ENCODE assay signal across 1 cellular context in genomic region chr6:43181942-43182860, GRCh38.
TF ChIP-seq lines count a peak whose summit lies in the region.

Gene CUL9 (plus strand): TSS chr6:43182196. CDS start chr6:43184311, 2,115 bp downstream.

TF ChIP-seq in K562, 482 proteins besides CTCF, POLR2A, EP300 and RAD21 (continued from another document and continues in another):
- TF ChIP-seq MAX (CRISPR knock-in tag; IDR thresholded peaks at IDR 0.05) (peak; percentile 99), AFF4 (CRISPR knock-in tag; IDR thresholded peaks at IDR 0.05) (peak; percentile 74), HMG20B (CRISPR knock-in tag; IDR thresholded peaks at IDR 0.05) (no peak), RERE (CRISPR knock-in tag; IDR thresholded peaks at IDR 0.05; ENCODE audit: borderline replicate concordance) (peak; percentile 95; the same call in 1 of the 2 replicates), ZNF395 (CRISPR knock-in tag; IDR thresholded peaks at IDR 0.05) (peak; percentile 5; the same call in 1 of the 2 replicates), ZBTB49 (CRISPR knock-in tag; IDR thresholded peaks at IDR 0.05; ENCODE audit: borderline replicate concordance) (0 out of 2 replicates have a peak, but pooled peaks have one; percentile 55), TGIF2 (CRISPR knock-in tag; IDR thresholded peaks at IDR 0.05) (no peak), POLR2G (IDR thresholded peaks at IDR 0.05; ENCODE audit: low read depth, low read length) (peak; percentile 97), ZNF764 (CRISPR knock-in tag; IDR thresholded peaks at IDR 0.05; ENCODE audit: low read depth) (no peak), TAF15 (IDR thresholded peaks at IDR 0.05; ENCODE audit: low read depth, low read length) (no peak), ETV6 (IDR thresholded peaks at IDR 0.05; ENCODE audit: borderline replicate concordance in 1 of 2, low read depth in 2 of 2, low read length in 1 of 2) (no peak), ETV6 (CRISPR knock-in tag; IDR thresholded peaks at IDR 0.05; ENCODE audit: borderline replicate concordance) (peak; percentile 95; the same call in 1 of the 2 replicates), ZFP91 (CRISPR knock-in tag; IDR thresholded peaks at IDR 0.05) (peak; percentile 81), CEBPB (tag; IDR thresholded peaks at IDR 0.05) (no peak), CTBP1 (IDR thresholded peaks at IDR 0.05; ENCODE audit: borderline replicate concordance) (peak; percentile 84; the same call in 1 of the 2 replicates), E2F8 (IDR thresholded peaks at IDR 0.05; ENCODE audit: low read depth, partially characterized antibody) (peak; percentile 80), E4F1 (CRISPR knock-in tag; IDR thresholded peaks at IDR 0.05; ENCODE audit: borderline replicate concordance) (no peak), SMARCA5 (IDR thresholded peaks at IDR 0.05) (0 out of 2 replicates have a peak, but pooled peaks have one; percentile 83), MBD2 (IDR thresholded peaks at IDR 0.05; ENCODE audit: borderline replicate concordance, low read depth) (peak; percentile 69; the same call in 1 of the 2 replicates), NFE2 (IDR thresholded peaks at IDR 0.05; ENCODE audit: low read depth) (no peak), PTRF (tag; IDR thresholded peaks at IDR 0.05) (no peak), SLC30A9 (CRISPR knock-in tag; IDR thresholded peaks at IDR 0.05) (no peak), BRD4 (IDR thresholded peaks at IDR 0.05) (0 out of 2 replicates have a peak, but pooled peaks have one; percentile 10), PATZ1 (CRISPR knock-in tag; IDR thresholded peaks at IDR 0.05; ENCODE audit: borderline replicate concordance) (no peak), HDAC2 (IDR thresholded peaks at IDR 0.05) (peak; percentile 50), MED1 (CRISPR knock-in tag; IDR thresholded peaks at IDR 0.05; ENCODE audit: borderline replicate concordance) (no peak), NONO (IDR thresholded peaks at IDR 0.05; ENCODE audit: low read depth in 2 of 2, low read length in 1 of 2) (peak in 1 of 2 experiments; percentile 88; a peak in 2 of 4 replicates), TAF1 (IDR thresholded peaks at IDR 0.05; ENCODE audit: control insufficient read depth, extremely low read depth, insufficient read depth, low read length, severe bottlenecking) (peak; percentile 30), ZNF146 (CRISPR knock-in tag; IDR thresholded peaks at IDR 0.05; ENCODE audit: unreplicated experiment) (no peak)
